8 cellular contexts compared by ENCODE assay signal in genomic region chr22:38316340-38317236, GRCh38. TPM values are rescaled to one million over a fixed set of nuclear protein-coding genes. Genes with fewer than 3 reads are reported as not detected.
DNase-seq lines count a peak whose midpoint lies in the region; ATAC-seq and TF ChIP-seq lines count a peak whose summit lies in the region.

No MANE protein-coding gene starts in this region.

- intact Hi-C loops in gastrocnemius medialis (cut with DNase I; ENCODE audit: low total_unique reads): loop anchor here (2.0 to 5.0 kb wide), 5 partner anchors 44 to 391 kb away; partner anchors contain the start of genes GTPBP1, MAFF and TMEM184B

- peak in 1 of 2 donors; percentile 60 for TF ChIP-seq POLR2A in gastrocnemius medialis (IDR thresholded peaks at IDR 0.05)

- in situ Hi-C loops in gastrocnemius medialis (cut with MboI; ENCODE audit: low sequenced_read_pairs in 4 of 4): no loop called here

- H3K9me3 ChIP-seq in gastrocnemius medialis: no peaks in the 10 kb centered on the region

- peak overlapping the region; percentile 82 to 99 (median 96) for H3K4me3 Mint-ChIP-seq in IgD-negative memory B cell

- H3K4me3 ChIP-seq in WI38 (ENCODE audit: low read depth, low read length): peak overlapping the region; percentile 96
- peak overlapping the region; percentile 61 to 88 (median 78) for H3K4me3 ChIP-seq in gastrocnemius medialis

- H3K27ac ChIP-seq in caudate nucleus (ENCODE audit: low read depth, low read length) (peak overlapping the region; percentile 97), gastrocnemius medialis (peak overlapping the region; percentile 89 to 100 (median 98))

- H3K4me1 ChIP-seq in gastrocnemius medialis: peaks cover 45 to 54% of the 10 kb centered on the region in 2 donors

- H3K4me1 Mint-ChIP-seq in IgD-negative memory B cell: peaks cover 38 to 60% (median 52%) of the 10 kb centered on the region in 3 donors

- peak overlapping the region; percentile 94 to 100 (median 98) for H3K27ac Mint-ChIP-seq in IgD-negative memory B cell

- TF ChIP-seq CTCF in WI38 (IDR thresholded peaks at IDR 0.05; ENCODE audit: low read depth, low read length): no peak
- TF ChIP-seq CTCF in gastrocnemius medialis (IDR thresholded peaks at IDR 0.05 in 4 of 5, conservative IDR thresholded peaks at IDR 0.05 in 1 of 5): no peak

- H3K36me3 Mint-ChIP-seq in IgD-negative memory B cell: no peaks in the 10 kb centered on the region

- H3K9me3 Mint-ChIP-seq in IgD-negative memory B cell: no peaks in the 10 kb centered on the region

- H3K36me3 ChIP-seq in gastrocnemius medialis: no peaks in the 10 kb centered on the region

- H3K27me3 ChIP-seq in gastrocnemius medialis: no peaks in the 10 kb centered on the region

- DNase-seq in DMS 273 (lab: John Stamatoyannopoulos, UW; ENCODE audit: unreplicated experiment): peak; percentile 66
- DNase-seq in DMS 273 treated with DMSO at 0.1 percent for 48 hours (lab: John Stamatoyannopoulos, UW): no peak
- DNase-seq in caudate nucleus (lab: John Stamatoyannopoulos, UW): peak in 58 of 61 donors; percentile 23 to 89 (median 68)
- peak; percentile 70 for DNase-seq in iPS-NIHi11 (ENCODE audit: low spot score)
- peak in 1 of 2 donors; percentile 65 for DNase-seq in gastrocnemius medialis

- H3K27me3 Mint-ChIP-seq in IgD-negative memory B cell: no peaks in the 10 kb centered on the region

- peak; percentile 66 to 67 for ATAC-seq in gastrocnemius medialis
- no peak for ATAC-seq in HG02610 (IDR thresholded peaks at IDR 0.05; ENCODE audit: unreplicated experiment)

RNA-seq across cellular contexts. Expression of gene CSNK1E, which starts 0.6 kb away (rescaled TPM):
- 12.6 TPM for polyA plus RNA-seq in IgD-negative memory B cell
- total RNA-seq in gastrocnemius medialis: 10 to 100 TPM; 29.8 to 66.3 (median 40.3) TPM

RNA-seq across cellular contexts. Expression of gene TMEM184B, which starts 43.8 kb away (rescaled TPM):
- polyA plus RNA-seq in IgD-negative memory B cell: 5.9 TPM
- total RNA-seq in gastrocnemius medialis: 10 to 100 TPM; 25.4 to 40.7 (median 31.2) TPM
